8 cellular contexts compared by ENCODE assay signal in genomic region chr10:89700914-89701237, GRCh38. TPM values are rescaled to one million over a fixed set of nuclear protein-coding genes. Genes with fewer than 3 reads are reported as not detected.
DNase-seq lines count a peak whose midpoint lies in the region; ATAC-seq, FAIRE-seq and TF ChIP-seq lines count a peak whose summit lies in the region.

No MANE protein-coding gene starts in this region.

- TF ChIP-seq CTCF in A549 (IDR thresholded peaks at IDR 0.05) (no peak), chondrocyte (IDR thresholded peaks at IDR 0.05) (no peak)

- H3K4me3 ChIP-seq in A549 = peak overlapping the region; percentile 54
- peak overlapping the region; percentile 92 for H3K4me3 ChIP-seq in Jurkat, Clone E6-1 (ENCODE audit: low read length)
- H3K4me3 ChIP-seq in muscle layer of colon (ENCODE audit: low read depth in 1 of 2, low read length in 2 of 2) = peak overlapping the region; percentile 90

- POLR2A ChIA-PET in A549 (lab: Yijun Ruan, JAX) = interaction anchor here (0.5 to 1.5 kb wide), 10 partner anchors 8 to 282 kb away, joined by 3 to 38 read pairs (median 4); no protein-coding TSS in a partner anchor

- peak overlapping the region; percentile 97 for H3K4me3 Mint-ChIP-seq in chondrocyte (ENCODE audit: unreplicated experiment)

- peaks cover 30% of the 10 kb centered on the region for H3K4me1 Mint-ChIP-seq in chondrocyte (ENCODE audit: low read depth)

- no peak for TF ChIP-seq EP300 in A549 (IDR thresholded peaks at IDR 0.05)

- H3K4me1 ChIP-seq in A549 (peaks cover 20% of the 10 kb centered on the region; the same call in 2 of the 3 replicates), muscle layer of colon (ENCODE audit: insufficient read depth, low read length) (peaks cover 9% of the 10 kb centered on the region)

- CTCF ChIA-PET in A549 (lab: Yijun Ruan, JAX) = interaction anchor here (0.8 to 2.0 kb wide), 6 partner anchors 9 to 75 kb away, joined by 3 to 4 read pairs (median 4); no protein-coding TSS in a partner anchor

- TF ChIP-seq POLR2A in A549 (IDR thresholded peaks at IDR 0.05; ENCODE audit: low read length) = no peak

- H3K27ac Mint-ChIP-seq in chondrocyte (ENCODE audit: unreplicated experiment) = peak overlapping the region; percentile 98

- no peaks in the 10 kb centered on the region for H3K27me3 ChIP-seq in muscle layer of colon (ENCODE audit: control insufficient read depth in 1 of 2, insufficient read depth in 2 of 2, low read length in 2 of 2)

- no peaks in the 10 kb centered on the region for H3K9me3 Mint-ChIP-seq in chondrocyte (ENCODE audit: low read depth)

- H3K9me3 ChIP-seq in A549 (no peaks in the 10 kb centered on the region), muscle layer of colon (ENCODE audit: low read length) (no peaks in the 10 kb centered on the region)

- DNase-seq in A549 (ENCODE audit: low read depth in 1 of 2, low spot score in 1 of 2) = no peak
- no peak for DNase-seq in Jurkat, Clone E6-1 (ENCODE audit: low read depth, low spot score)
- no peak for DNase-seq in chondrocyte (ENCODE audit: low spot score)
- no peak for DNase-seq in NCI-H2081 treated with DMSO at 0.1 percent for 48 hours (lab: John Stamatoyannopoulos, UW)
- no peak for DNase-seq in stimulated activated CD4-positive, alpha-beta T cell treated with anti-CD3 and anti-CD28 coated beads, Interleukin-2, amount 100 ng/mL, for 24 hours
- no peak for DNase-seq in foreskin melanocyte

- H3K27me3 Mint-ChIP-seq in chondrocyte (ENCODE audit: low read depth) = no peaks in the 10 kb centered on the region

- H3K4me2 ChIP-seq in A549 = peak overlapping the region; percentile 61

- H3K36me3 Mint-ChIP-seq in chondrocyte (ENCODE audit: low read depth) = peaks cover 1% of the 10 kb centered on the region

- FAIRE-seq in A549 (lab: Jason Lieb, UNC) = no peak

- H3K36me3 ChIP-seq in muscle layer of colon (ENCODE audit: insufficient read depth, low read length) = no peaks in the 10 kb centered on the region

- H3K27ac ChIP-seq in A549 (peak overlapping the region; percentile 81 to 88), muscle layer of colon (ENCODE audit: low read depth, low read length) (peak overlapping the region; percentile 78)

- H3K9ac ChIP-seq in muscle layer of colon (ENCODE audit: low read length) = peak overlapping the region; percentile 74

- no peak for TF ChIP-seq RAD21 in A549 (conservative IDR thresholded peaks at IDR 0.05 in 1 of 2, IDR thresholded peaks at IDR 0.05 in 1 of 2)

- ATAC-seq in A549 (peak; percentile 80 to 87), HG02798 (IDR thresholded peaks at IDR 0.05; ENCODE audit: poor library complexity, unreplicated experiment) (no peak)

- 2% methylated on average over 7 of the region's 7 CpGs for WGBS in A549 (ENCODE audit: missing lambda C conversion rate)

TF ChIP-seq in A549, 52 proteins besides CTCF, POLR2A, EP300 and RAD21:
- peak; percentile 37 to 58; a peak in 2 of 4 replicates for TF ChIP-seq CEBPB (IDR thresholded peaks at IDR 0.05)
- no peak for TF ChIP-seq KDM5A (IDR thresholded peaks at IDR 0.05)

RNA-seq across cellular contexts. Expression of gene KIF20B, which starts 0.5 kb away (rescaled TPM):
- polyA plus RNA-seq in A549 (2011; rRNA removed) (14.2 and 14.8 TPM in 2 replicates), A549 (2017; fragmentation: RNase III; extraction: RNeasy Plus Mini Kit Qiagen cat#74134 plus additional on column Dnase treatment) (12.3 to 14.4 TPM (median 12.6 TPM) in 3 replicates)
- 2.0 and 2.3 TPM in 2 replicates for polyA plus RNA-seq in A549 (2012; cell fraction: cytosol; rRNA removed)
- 1.9 and 2.6 TPM in 2 replicates for polyA plus RNA-seq in A549 (2012; cell fraction: nucleus; rRNA removed)
- 4.1 and 4.8 TPM in 2 replicates for polyA minus RNA-seq in A549 (2011; rRNA and poly(A)+ RNA removed)
- 10.7 TPM for polyA plus RNA-seq in Jurkat, Clone E6-1 (2012; ENCODE audit: insufficient read depth, insufficient read length)
- 6.6 to 10.1 TPM (median 7.2 TPM) in 3 replicates for total RNA-seq in chondrocyte

RNA-seq across cellular contexts. Expression of gene PANK1, which starts 55.8 kb away (rescaled TPM):
- polyA plus RNA-seq in A549 (2011; rRNA removed) = 9.0 and 10.5 TPM in 2 replicates
- 2.6 and 3.1 TPM in 2 replicates for polyA plus RNA-seq in A549 (2012; cell fraction: cytosol; rRNA removed)
- polyA plus RNA-seq in A549 (2012; cell fraction: nucleus; rRNA removed) = 0.95 and 1.1 TPM in 2 replicates
- polyA plus RNA-seq in A549 (2017; fragmentation: RNase III; extraction: RNeasy Plus Mini Kit Qiagen cat#74134 plus additional on column Dnase treatment) = 5.5 to 6.7 TPM (median 5.6 TPM) in 3 replicates
- polyA minus RNA-seq in A549 (2011; rRNA and poly(A)+ RNA removed) = 7.6 and 10.6 TPM in 2 replicates
- 4.9 TPM for polyA plus RNA-seq in Jurkat, Clone E6-1 (2012; ENCODE audit: insufficient read depth, insufficient read length)
- 6.3 to 13.9 TPM (median 7.6 TPM) in 3 replicates for total RNA-seq in chondrocyte
